ENCODE assay signal across 26 cellular contexts in the genomic region with DNA sequence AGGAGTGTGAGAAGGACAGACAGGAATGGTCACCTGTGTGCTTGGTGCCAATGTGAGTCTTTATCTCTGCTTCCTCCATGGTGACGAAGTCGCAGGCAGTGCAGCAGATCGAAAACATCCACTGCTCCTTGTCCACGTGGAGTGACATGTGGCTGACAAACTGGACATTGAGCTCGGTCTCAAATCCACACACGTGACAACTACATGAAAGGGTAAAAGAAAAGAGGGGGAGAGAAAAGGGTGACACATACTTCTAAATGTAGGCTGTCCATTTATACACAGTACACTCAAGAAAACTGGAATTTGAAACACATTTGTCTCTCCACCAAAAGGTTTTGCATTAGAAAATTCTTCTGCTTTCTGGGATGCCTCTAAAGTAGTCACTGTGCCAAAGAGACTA.
DNase-seq lines count a peak whose midpoint lies in the region; ATAC-seq and TF ChIP-seq lines count a peak whose summit lies in the region.
"Had no signal": no experiment of that assay in that cellular context is flagged by ENCODE, and none has a peak within 500 bp of the region (broad histone marks: within the 10 kb centered on the region; RNA-seq: fewer than 3 reads in every experiment).

No MANE protein-coding gene starts in this region.

- no peaks in the 10 kb centered on the region for H3K9me3 Mint-ChIP-seq in stimulated activated naive CD8-positive, alpha-beta T cell treated with anti-CD3 and anti-CD28 coated beads, Interleukin-15, Interleukin-2, amounts not matched to agents 100 ng/mL and 50 ng/mL, for 24 hours
- no peaks in the 10 kb centered on the region for H3K9me3 Mint-ChIP-seq in activated naive CD8-positive, alpha-beta T cell treated with anti-CD3 and anti-CD28 coated beads for 36 hours
- no peaks in the 10 kb centered on the region for H3K9me3 Mint-ChIP-seq in type B pancreatic cell
- H3K9me3 Mint-ChIP-seq: T-helper 2 cell treated with Interferon-gamma antibody and Interleukin-4, amounts not matched to agents 5 μg/mL and 100 μg/mL, for 36 hours had no signal

- peaks cover 15% of the 10 kb centered on the region for H3K4me1 Mint-ChIP-seq in stimulated activated naive CD8-positive, alpha-beta T cell treated with anti-CD3 and anti-CD28 coated beads, Interleukin-15, Interleukin-2, amounts not matched to agents 100 ng/mL and 50 ng/mL, for 24 hours (ENCODE audit: low read depth)
- peaks cover 9% of the 10 kb centered on the region for H3K4me1 Mint-ChIP-seq in activated naive CD8-positive, alpha-beta T cell treated with anti-CD3 and anti-CD28 coated beads for 36 hours
- no peaks in the 10 kb centered on the region for H3K4me1 Mint-ChIP-seq in type B pancreatic cell (ENCODE audit: unreplicated experiment)

- H3K27ac ChIP-seq in muscle layer of duodenum (ENCODE audit: low read length): peak overlapping the region; percentile 61
- H3K27ac ChIP-seq: BLaER1, GM23248, left lung had no signal

- no peak overlapping the region for H3K4me3 Mint-ChIP-seq in stimulated activated naive CD8-positive, alpha-beta T cell treated with anti-CD3 and anti-CD28 coated beads, Interleukin-15, Interleukin-2, amounts not matched to agents 100 ng/mL and 50 ng/mL, for 24 hours
- no peak overlapping the region for H3K4me3 Mint-ChIP-seq in activated naive CD8-positive, alpha-beta T cell treated with anti-CD3 and anti-CD28 coated beads for 36 hours
- no peak overlapping the region for H3K4me3 Mint-ChIP-seq in type B pancreatic cell
- H3K4me3 Mint-ChIP-seq: T-helper 2 cell treated with Interferon-gamma antibody and Interleukin-4, amounts not matched to agents 5 μg/mL and 100 μg/mL, for 36 hours had no signal

- peak overlapping the region; percentile 56 for H3K27ac Mint-ChIP-seq in stimulated activated naive CD8-positive, alpha-beta T cell treated with anti-CD3 and anti-CD28 coated beads, Interleukin-15, Interleukin-2, amounts not matched to agents 100 ng/mL and 50 ng/mL, for 24 hours
- peak overlapping the region; percentile 11 for H3K27ac Mint-ChIP-seq in activated naive CD8-positive, alpha-beta T cell treated with anti-CD3 and anti-CD28 coated beads for 36 hours
- no peak overlapping the region for H3K27ac Mint-ChIP-seq in type B pancreatic cell
- H3K27ac Mint-ChIP-seq: T-helper 2 cell treated with Interferon-gamma antibody and Interleukin-4, amounts not matched to agents 5 μg/mL and 100 μg/mL, for 36 hours had no signal

- H3K9me3 ChIP-seq in muscle layer of duodenum (ENCODE audit: control insufficient read depth in 1 of 2, low read length in 2 of 2) (no peaks in the 10 kb centered on the region), BE2C (no peaks in the 10 kb centered on the region)
- H3K9me3 ChIP-seq: BLaER1, left lung, Peyer's patch had no signal

- no peak for DNase-seq in stimulated activated naive CD8-positive, alpha-beta T cell treated with anti-CD3 and anti-CD28 coated beads, Interleukin-15, Interleukin-2, amounts not matched to agents 100 U/mL and 50 U/mL, for 24 hours
- no peak for DNase-seq in activated naive CD8-positive, alpha-beta T cell treated with anti-CD3 and anti-CD28 coated beads for 36 hours
- no peak for DNase-seq in BE2C
- DNase-seq in NCI-H446 treated with DMSO at 0.1 percent for 48 hours (lab: John Stamatoyannopoulos, UW): no peak
- DNase-seq in activated CD4-positive, CD25-positive, alpha-beta regulatory T cell (lab: John Stamatoyannopoulos, UW): no peak
- DNase-seq in type B pancreatic cell (ENCODE audit: extremely low spot score, unreplicated experiment): no peak
- DNase-seq: activated CD4-positive, alpha-beta T cell treated with anti-CD3 and anti-CD28 coated beads for 4 hours; activated naive CD4-positive, alpha-beta T cell treated with anti-CD3 and anti-CD28 coated beads, Interleukin-2, amount 50 U/mL, for 16 hours; COR-L47; GM23248; left lung; mesendoderm; NCI-H1436 treated with DMSO at 0.1 percent for 48 hours; NCI-H2107; NCI-H345; NCI-H748 treated with DMSO at 0.1 percent for 48 hours; Peyer's patch; right cardiac atrium; SHP77 treated with DMSO at 0.1 percent for 48 hours; stimulated activated CD4-positive, alpha-beta T cell treated with anti-CD3 and anti-CD28 coated beads, Interleukin-2, amount 100 ng/mL, for 24 hours; stimulated activated CD8-positive, alpha-beta memory T cell treated with anti-CD3 and anti-CD28 coated beads, Interleukin-4, amount 100 ng/mL, for 48 hours; trophoblast cell had no signal

- ATAC-seq in stimulated activated naive CD8-positive, alpha-beta T cell treated with anti-CD3 and anti-CD28 coated beads, Interleukin-15, Interleukin-2, amounts not matched to agents 100 U/mL and 50 U/mL, for 24 hours: no peak
- ATAC-seq: left lung had no signal

- no peaks in the 10 kb centered on the region for H3K27me3 Mint-ChIP-seq in stimulated activated naive CD8-positive, alpha-beta T cell treated with anti-CD3 and anti-CD28 coated beads, Interleukin-15, Interleukin-2, amounts not matched to agents 100 ng/mL and 50 ng/mL, for 24 hours
- H3K27me3 Mint-ChIP-seq in activated naive CD8-positive, alpha-beta T cell treated with anti-CD3 and anti-CD28 coated beads for 36 hours: no peaks in the 10 kb centered on the region
- H3K27me3 Mint-ChIP-seq in type B pancreatic cell: no peaks in the 10 kb centered on the region

- H3K27me3 ChIP-seq in muscle layer of duodenum (ENCODE audit: low read depth, low read length) (no peaks in the 10 kb centered on the region), BE2C (no peaks in the 10 kb centered on the region)
- H3K27me3 ChIP-seq: BLaER1, left lung, Peyer's patch had no signal

- no peak overlapping the region for H3K4me3 ChIP-seq in muscle layer of duodenum (ENCODE audit: low read depth in 1 of 2, low read length in 2 of 2)
- H3K4me3 ChIP-seq in BE2C (ENCODE audit: low read depth, low read length): no peak overlapping the region
- H3K4me3 ChIP-seq: BLaER1, GM23248, left lung, Peyer's patch had no signal

- TF ChIP-seq CTCF in BE2C (IDR thresholded peaks at IDR 0.05; ENCODE audit: low read depth, low read length) (no peak), type B pancreatic cell (conservative IDR thresholded peaks at IDR 0.05) (no peak)

- peaks cover 71% of the 10 kb centered on the region for H3K36me3 Mint-ChIP-seq in stimulated activated naive CD8-positive, alpha-beta T cell treated with anti-CD3 and anti-CD28 coated beads, Interleukin-15, Interleukin-2, amounts not matched to agents 100 ng/mL and 50 ng/mL, for 24 hours (ENCODE audit: low read depth)
- peaks cover 44% of the 10 kb centered on the region for H3K36me3 Mint-ChIP-seq in activated naive CD8-positive, alpha-beta T cell treated with anti-CD3 and anti-CD28 coated beads for 36 hours
- H3K36me3 Mint-ChIP-seq in type B pancreatic cell: peaks cover 44% of the 10 kb centered on the region

- H3K4me1 ChIP-seq in muscle layer of duodenum (ENCODE audit: control insufficient read depth in 1 of 2, insufficient read depth in 2 of 2, low read length in 2 of 2) (peaks cover 0 to 5% of the 10 kb centered on the region in 2 donors), BE2C (no peaks in the 10 kb centered on the region)
- H3K4me1 ChIP-seq: BLaER1, Peyer's patch had no signal

- H3K36me3 ChIP-seq in muscle layer of duodenum (ENCODE audit: control insufficient read depth in 1 of 2, insufficient read depth in 2 of 2, low read length in 2 of 2) (peaks cover 36 to 43% of the 10 kb centered on the region in 2 donors), BE2C (peaks cover 32% of the 10 kb centered on the region)
